In the genomic region with DNA sequence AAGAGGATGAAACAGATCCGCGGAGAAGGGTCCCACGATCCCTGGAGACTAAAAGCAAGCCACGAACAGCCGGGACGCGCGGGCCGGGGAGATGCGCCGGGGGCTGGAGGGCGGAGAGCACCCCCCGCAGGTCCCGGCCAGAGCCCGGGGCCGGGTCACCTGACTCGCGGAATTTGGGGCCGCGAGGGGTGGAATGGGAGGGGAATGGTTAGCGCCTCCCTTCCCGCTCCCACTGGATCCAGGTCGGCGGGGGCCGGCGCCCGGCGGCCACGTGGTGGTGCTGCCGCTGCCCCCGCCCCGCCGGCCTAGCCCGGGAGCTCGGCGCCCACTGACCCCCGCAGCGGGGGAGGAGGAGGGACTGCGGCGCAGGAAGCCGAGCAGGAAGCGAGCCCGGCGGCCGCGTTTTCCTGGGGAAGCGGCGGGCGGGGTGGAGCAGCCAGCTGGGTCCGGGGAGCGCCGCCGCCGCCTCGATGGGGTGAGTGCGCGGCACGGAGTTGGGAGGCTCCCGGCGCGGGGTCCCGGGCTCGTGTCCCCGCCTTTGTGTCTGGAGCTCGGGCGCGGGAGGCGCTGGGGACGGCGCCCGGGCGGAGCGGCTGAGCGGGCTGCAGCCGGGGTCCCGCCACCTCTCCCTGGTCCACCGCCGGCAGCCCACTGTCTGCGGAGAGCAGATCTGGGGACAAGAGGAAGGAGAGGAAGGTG, we compare ENCODE assay signal across 1 cellular context.
TF ChIP-seq lines count a peak whose summit lies in the region.

Gene RAI14, plus strand, starts transcription at position 328 of the 699 bp plus-strand sequence. CDS start 30,592 bp downstream, outside the sequence.

TF ChIP-seq in HepG2, 621 proteins besides CTCF, POLR2A, EP300 and RAD21 (continued from another document and continues in another):
- TF ChIP-seq, protein P1, sequence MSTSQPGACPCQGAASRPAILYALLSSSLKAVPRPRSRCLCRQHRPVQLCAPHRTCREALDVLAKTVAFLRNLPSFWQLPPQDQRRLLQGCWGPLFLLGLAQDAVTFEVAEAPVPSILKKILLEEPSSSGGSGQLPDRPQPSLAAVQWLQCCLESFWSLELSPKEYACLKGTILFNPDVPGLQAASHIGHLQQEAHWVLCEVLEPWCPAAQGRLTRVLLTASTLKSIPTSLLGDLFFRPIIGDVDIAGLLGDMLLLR (CRISPR knock-in tag; IDR thresholded peaks at IDR 0.05): no peak
- TF ChIP-seq ATF7-NPFF (CRISPR knock-in tag; IDR thresholded peaks at IDR 0.05; ENCODE audit: low read depth): 0 out of 2 replicates have a peak, but pooled peaks have one; percentile 39
- peak; percentile 29 for TF ChIP-seq YY1 (IDR thresholded peaks at IDR 0.05; ENCODE audit: insufficient read depth, insufficient replicate concordance, low read depth, low read length)
- TF ChIP-seq RFXAP (CRISPR knock-in tag; IDR thresholded peaks at IDR 0.05; ENCODE audit: borderline replicate concordance): 0 out of 2 replicates have a peak, but pooled peaks have one; percentile 71
- no peak for TF ChIP-seq ZNF646 (CRISPR knock-in tag; IDR thresholded peaks at IDR 0.05)
- peak; percentile 72 for TF ChIP-seq HOXD1 (CRISPR knock-in tag; IDR thresholded peaks at IDR 0.05)
- peak; percentile 57; the same call in 1 of the 2 replicates for TF ChIP-seq NFKB2 (CRISPR knock-in tag; IDR thresholded peaks at IDR 0.05; ENCODE audit: borderline replicate concordance)
- no peak for TF ChIP-seq MLLT10 (CRISPR knock-in tag; IDR thresholded peaks at IDR 0.05)
- TF ChIP-seq GATAD2A (CRISPR knock-in tag; IDR thresholded peaks at IDR 0.05): no peak
- TF ChIP-seq ZNF329 (CRISPR knock-in tag; IDR thresholded peaks at IDR 0.05; ENCODE audit: low read depth): no peak
- peak; percentile 68; the same call in 1 of the 2 replicates for TF ChIP-seq ZNF839 (CRISPR knock-in tag; IDR thresholded peaks at IDR 0.05; ENCODE audit: borderline replicate concordance)
- no peak for TF ChIP-seq TRIM24 (CRISPR knock-in tag; IDR thresholded peaks at IDR 0.05)
- 0 out of 2 replicates have a peak, but pooled peaks have one; percentile 66 for TF ChIP-seq ZNF230 (CRISPR knock-in tag; IDR thresholded peaks at IDR 0.05)
- TF ChIP-seq CBX2 (IDR thresholded peaks at IDR 0.05; ENCODE audit: low read depth, low read length): no peak
- no peak for TF ChIP-seq CBX2 (CRISPR knock-in tag; IDR thresholded peaks at IDR 0.05; ENCODE audit: low read depth)
- TF ChIP-seq ZNF558 (CRISPR knock-in tag; IDR thresholded peaks at IDR 0.05; ENCODE audit: borderline replicate concordance): peak; percentile 43; the same call in 1 of the 2 replicates
- no peak for TF ChIP-seq KDM5A (IDR thresholded peaks at IDR 0.05; ENCODE audit: borderline replicate concordance, low read length)
- peak; percentile 75 for TF ChIP-seq HOXA3 (CRISPR knock-in tag; IDR thresholded peaks at IDR 0.05)
- peak; percentile 52; the same call in 1 of the 2 replicates for TF ChIP-seq SPEN (CRISPR knock-in tag; IDR thresholded peaks at IDR 0.05; ENCODE audit: low read depth)
- no peak; the same call in 1 of the 2 replicates for TF ChIP-seq ZMAT3 (CRISPR knock-in tag; conservative IDR thresholded peaks at IDR 0.05)
- no peak for TF ChIP-seq JUND (CRISPR knock-in tag; IDR thresholded peaks at IDR 0.05)
- TF ChIP-seq ZNF253 (CRISPR knock-in tag; IDR thresholded peaks at IDR 0.05; ENCODE audit: borderline replicate concordance): no peak
- no peak for TF ChIP-seq NONO (IDR thresholded peaks at IDR 0.05)
- TF ChIP-seq NONO (CRISPR knock-in tag; conservative IDR thresholded peaks at IDR 0.05): no peak
- no peak for TF ChIP-seq MAFF (IDR thresholded peaks at IDR 0.05; ENCODE audit: low read depth, low read length)
- TF ChIP-seq ZNF572 (CRISPR knock-in tag; IDR thresholded peaks at IDR 0.05): no peak
- TF ChIP-seq MAFK (conservative IDR thresholded peaks at IDR 0.05 in 1 of 2, IDR thresholded peaks at IDR 0.05 in 1 of 2; ENCODE audit: low read length in 2 of 2): no peak
- no peak for TF ChIP-seq ZNF44 (CRISPR knock-in tag; IDR thresholded peaks at IDR 0.05)
- no peak for TF ChIP-seq PLRG1 (conservative IDR thresholded peaks at IDR 0.05)
- 0 out of 2 replicates have a peak, but pooled peaks have one; percentile 20 for TF ChIP-seq FOXO1 (CRISPR knock-in tag; IDR thresholded peaks at IDR 0.05)
- TF ChIP-seq HIVEP1 (CRISPR knock-in tag; IDR thresholded peaks at IDR 0.05): no peak
- 0 out of 2 replicates have a peak, but pooled peaks have one; percentile 39 for TF ChIP-seq ISX (CRISPR knock-in tag; conservative IDR thresholded peaks at IDR 0.05)
- TF ChIP-seq ZNF761 (CRISPR knock-in tag; conservative IDR thresholded peaks at IDR 0.05): peak; percentile 56; the same call in 1 of the 2 replicates
- no peak for TF ChIP-seq ZNF7 (CRISPR knock-in tag; IDR thresholded peaks at IDR 0.05)
- TF ChIP-seq, protein P2, sequence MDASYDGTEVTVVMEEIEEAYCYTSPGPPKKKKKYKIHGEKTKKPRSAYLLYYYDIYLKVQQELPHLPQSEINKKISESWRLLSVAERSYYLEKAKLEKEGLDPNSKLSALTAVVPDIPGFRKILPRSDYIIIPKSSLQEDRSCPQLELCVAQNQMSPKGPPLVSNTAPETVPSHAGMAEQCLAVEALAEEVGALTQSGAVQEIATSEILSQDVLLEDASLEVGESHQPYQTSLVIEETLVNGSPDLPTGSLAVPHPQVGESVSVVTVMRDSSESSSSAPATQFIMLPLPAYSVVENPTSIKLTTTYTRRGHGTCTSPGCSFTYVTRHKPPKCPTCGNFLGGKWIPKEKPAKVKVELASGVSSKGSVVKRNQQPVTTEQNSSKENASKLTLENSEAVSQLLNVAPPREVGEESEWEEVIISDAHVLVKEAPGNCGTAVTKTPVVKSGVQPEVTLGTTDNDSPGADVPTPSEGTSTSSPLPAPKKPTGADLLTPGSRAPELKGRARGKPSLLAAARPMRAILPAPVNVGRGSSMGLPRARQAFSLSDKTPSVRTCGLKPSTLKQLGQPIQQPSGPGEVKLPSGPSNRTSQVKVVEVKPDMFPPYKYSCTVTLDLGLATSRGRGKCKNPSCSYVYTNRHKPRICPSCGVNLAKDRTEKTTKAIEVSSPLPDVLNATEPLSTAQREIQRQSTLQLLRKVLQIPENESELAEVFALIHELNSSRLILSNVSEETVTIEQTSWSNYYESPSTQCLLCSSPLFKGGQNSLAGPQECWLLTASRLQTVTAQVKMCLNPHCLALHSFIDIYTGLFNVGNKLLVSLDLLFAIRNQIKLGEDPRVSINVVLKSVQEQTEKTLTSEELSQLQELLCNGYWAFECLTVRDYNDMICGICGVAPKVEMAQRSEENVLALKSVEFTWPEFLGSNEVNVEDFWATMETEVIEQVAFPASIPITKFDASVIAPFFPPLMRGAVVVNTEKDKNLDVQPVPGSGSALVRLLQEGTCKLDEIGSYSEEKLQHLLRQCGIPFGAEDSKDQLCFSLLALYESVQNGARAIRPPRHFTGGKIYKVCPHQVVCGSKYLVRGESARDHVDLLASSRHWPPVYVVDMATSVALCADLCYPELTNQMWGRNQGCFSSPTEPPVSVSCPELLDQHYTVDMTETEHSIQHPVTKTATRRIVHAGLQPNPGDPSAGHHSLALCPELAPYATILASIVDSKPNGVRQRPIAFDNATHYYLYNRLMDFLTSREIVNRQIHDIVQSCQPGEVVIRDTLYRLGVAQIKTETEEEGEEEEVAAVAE (CRISPR knock-in tag; IDR thresholded peaks at IDR 0.05; ENCODE audit: borderline replicate concordance): no peak
- no peak for TF ChIP-seq ARHGAP35 (CRISPR knock-in tag; IDR thresholded peaks at IDR 0.05; ENCODE audit: borderline replicate concordance)
- peak; percentile 27 for TF ChIP-seq PHF5A (CRISPR knock-in tag; IDR thresholded peaks at IDR 0.05; ENCODE audit: low read depth, unreplicated experiment)
- TF ChIP-seq, protein P3, sequence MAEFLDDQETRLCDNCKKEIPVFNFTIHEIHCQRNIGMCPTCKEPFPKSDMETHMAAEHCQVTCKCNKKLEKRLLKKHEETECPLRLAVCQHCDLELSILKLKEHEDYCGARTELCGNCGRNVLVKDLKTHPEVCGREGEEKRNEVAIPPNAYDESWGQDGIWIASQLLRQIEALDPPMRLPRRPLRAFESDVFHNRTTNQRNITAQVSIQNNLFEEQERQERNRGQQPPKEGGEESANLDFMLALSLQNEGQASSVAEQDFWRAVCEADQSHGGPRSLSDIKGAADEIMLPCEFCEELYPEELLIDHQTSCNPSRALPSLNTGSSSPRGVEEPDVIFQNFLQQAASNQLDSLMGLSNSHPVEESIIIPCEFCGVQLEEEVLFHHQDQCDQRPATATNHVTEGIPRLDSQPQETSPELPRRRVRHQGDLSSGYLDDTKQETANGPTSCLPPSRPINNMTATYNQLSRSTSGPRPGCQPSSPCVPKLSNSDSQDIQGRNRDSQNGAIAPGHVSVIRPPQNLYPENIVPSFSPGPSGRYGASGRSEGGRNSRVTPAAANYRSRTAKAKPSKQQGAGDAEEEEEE (CRISPR knock-in tag; IDR thresholded peaks at IDR 0.05; ENCODE audit: borderline replicate concordance): no peak
- TF ChIP-seq ZNF577 (CRISPR knock-in tag; IDR thresholded peaks at IDR 0.05; ENCODE audit: borderline replicate concordance, low read depth): no peak
- TF ChIP-seq ZNF280B (CRISPR knock-in tag; IDR thresholded peaks at IDR 0.05; ENCODE audit: borderline replicate concordance): no peak
- peak; percentile 39; the same call in 1 of the 2 replicates for TF ChIP-seq IRF9 (CRISPR knock-in tag; IDR thresholded peaks at IDR 0.05; ENCODE audit: borderline replicate concordance)
- peak; percentile 39; the same call in 1 of the 2 replicates for TF ChIP-seq ZGPAT (CRISPR knock-in tag; IDR thresholded peaks at IDR 0.05)
- TF ChIP-seq MXD3 (CRISPR knock-in tag; IDR thresholded peaks at IDR 0.05): no peak
